13 cellular contexts compared by ENCODE assay signal in genomic region chr16:67407176-67407787, GRCh38. TPM values are rescaled to one million over a fixed set of nuclear protein-coding genes. Genes with fewer than 3 reads are reported as not detected.
DNase-seq lines count a peak whose midpoint lies in the region; ATAC-seq and TF ChIP-seq lines count a peak whose summit lies in the region.
"Had no signal": no experiment of that assay in that cellular context is flagged by ENCODE, and none has a peak within 500 bp of the region (broad histone marks: within the 10 kb centered on the region; RNA-seq: fewer than 3 reads in every experiment).

No MANE protein-coding gene starts in this region.

- H3K4ac ChIP-seq in mesendoderm (ENCODE audit: low read depth, low read length) = no peak overlapping the region

- H3K4me1 ChIP-seq in mesendoderm (ENCODE audit: control insufficient read depth, low read depth, low read length) = peaks cover 4% of the 10 kb centered on the region
- peaks cover 60% of the 10 kb centered on the region for H3K4me1 ChIP-seq in suprapubic skin

- no peak overlapping the region for H3K27ac Mint-ChIP-seq in activated CD4-positive, alpha-beta memory T cell treated with anti-CD3 and anti-CD28 coated beads for 36 hours
- H3K27ac Mint-ChIP-seq in activated naive CD4-positive, alpha-beta T cell treated with anti-CD3 and anti-CD28 coated beads, Interleukin-2, amount 50 U/mL, for 72 hours = no peak overlapping the region
- H3K27ac Mint-ChIP-seq: activated B cell treated with CpG ODN at 0.5 μM for 24 hours had no signal

- H3K4me1 Mint-ChIP-seq in activated CD4-positive, alpha-beta memory T cell treated with anti-CD3 and anti-CD28 coated beads for 36 hours (ENCODE audit: low read depth) = no peaks in the 10 kb centered on the region
- H3K4me1 Mint-ChIP-seq: activated B cell treated with CpG ODN at 0.5 μM for 24 hours had no signal

- CTCF ChIA-PET in RWPE1 (lab: Yijun Ruan, JAX) = interaction anchor here (1.3 to 2.3 kb wide), 2 partner anchors 9 to 21 kb away, joined by 4 to 5 read pairs; partner anchors contain the start of gene ZDHHC1
- CTCF ChIA-PET in activated CD4-positive, alpha-beta memory T cell treated with anti-CD3 and anti-CD28 coated beads for 36 hours (lab: Charles Lee) = interaction anchor here (1.3 kb wide), 1 partner anchor 21 kb away, joined by 4 read pairs; no protein-coding TSS in a partner anchor

- no peak overlapping the region for H3K4me2 ChIP-seq in mesendoderm (ENCODE audit: low read length)

- no peaks in the 10 kb centered on the region for H3K9me3 ChIP-seq in suprapubic skin

- no peaks in the 10 kb centered on the region for H3K79me1 ChIP-seq in mesendoderm (ENCODE audit: low read length)

- peak overlapping the region; percentile 71 for H3K56ac ChIP-seq in mesendoderm (ENCODE audit: low read length)

- H3K36me3 ChIP-seq in mesendoderm (ENCODE audit: control insufficient read depth, insufficient read depth, low read length) (no peaks in the 10 kb centered on the region), suprapubic skin (no peaks in the 10 kb centered on the region)

- POLR2A ChIA-PET in RWPE1 (lab: Yijun Ruan, JAX; ENCODE audit: low non-redundant PET) = no interaction called here
- POLR2A ChIA-PET in activated CD4-positive, alpha-beta memory T cell treated with anti-CD3 and anti-CD28 coated beads for 36 hours (lab: Charles Lee) = no interaction called here

- no peaks in the 10 kb centered on the region for H3K79me2 ChIP-seq in mesendoderm (ENCODE audit: control insufficient read depth, insufficient read depth, low read length)

- TF ChIP-seq POLR2A in suprapubic skin (IDR thresholded peaks at IDR 0.05) = no peak

- H4K5ac ChIP-seq in mesendoderm (ENCODE audit: low read length) = no peak overlapping the region

- DNase-seq in RWPE1 (ENCODE audit: low spot score) (no peak), dorsolateral prefrontal cortex (no peak), mesendoderm (no peak), suprapubic skin (ENCODE audit: low spot score in 2 of 2) (no peak), Ammon's horn (ENCODE audit: low spot score) (no peak)
- no peak for DNase-seq in activated CD4-positive, alpha-beta memory T cell treated with anti-CD3 and anti-CD28 coated beads for 36 hours
- no peak for DNase-seq in activated naive CD4-positive, alpha-beta T cell treated with anti-CD3 and anti-CD28 coated beads, Interleukin-2, amount 50 U/mL, for 72 hours (ENCODE audit: low spot score in 2 of 2)
- DNase-seq: activated B cell treated with CpG ODN at 0.5 μM for 24 hours; effector CD4-positive, alpha-beta T cell; midbrain; NCI-H187 treated with DMSO at 0.1 percent for 48 hours; NCI-H82 had no signal

- WGBS in mesendoderm (ENCODE audit: extremely low coverage, insufficient coverage, low lambda C conversion rate) = no CpG with 5 or more reads among the region's 7 CpGs
- 75% methylated on average over 6 of the region's 7 CpGs for WGBS in suprapubic skin

- H3K23ac ChIP-seq in mesendoderm (ENCODE audit: low read length) = no peak overlapping the region

- no peak overlapping the region for H2BK5ac ChIP-seq in mesendoderm (ENCODE audit: low read length)

- TF ChIP-seq CTCF in RWPE1 (conservative IDR thresholded peaks at IDR 0.05; ENCODE audit: low read depth) (no peak), dorsolateral prefrontal cortex (IDR thresholded peaks at IDR 0.05 in 54 of 56, conservative IDR thresholded peaks at IDR 0.05 in 2 of 56; ENCODE audit: low read depth in 1 of 56, partially characterized antibody in 56 of 56) (no peak), suprapubic skin (IDR thresholded peaks at IDR 0.05) (no peak)

- no peak overlapping the region for H3K18ac ChIP-seq in mesendoderm (ENCODE audit: low read length)

- H2BK120ac ChIP-seq in mesendoderm (ENCODE audit: low read depth, low read length) = no peak overlapping the region

- H3K4me3 Mint-ChIP-seq in activated CD4-positive, alpha-beta memory T cell treated with anti-CD3 and anti-CD28 coated beads for 36 hours = no peak overlapping the region
- H3K4me3 Mint-ChIP-seq: activated B cell treated with CpG ODN at 0.5 μM for 24 hours had no signal

- no peak overlapping the region for H3K9ac ChIP-seq in mesendoderm (ENCODE audit: low read length)

- no peaks in the 10 kb centered on the region for H3K9me3 Mint-ChIP-seq in activated CD4-positive, alpha-beta memory T cell treated with anti-CD3 and anti-CD28 coated beads for 36 hours
- no peaks in the 10 kb centered on the region for H3K9me3 Mint-ChIP-seq in activated naive CD4-positive, alpha-beta T cell treated with anti-CD3 and anti-CD28 coated beads, Interleukin-2, amount 50 U/mL, for 72 hours
- H3K9me3 Mint-ChIP-seq: activated B cell treated with CpG ODN at 0.5 μM for 24 hours had no signal

- H3K27me3 ChIP-seq in dorsolateral prefrontal cortex (no peaks in the 10 kb centered on the region), mesendoderm (ENCODE audit: insufficient read depth, low read length, poor library complexity) (no peaks in the 10 kb centered on the region), suprapubic skin (no peaks in the 10 kb centered on the region)

- ATAC-seq in activated naive CD4-positive, alpha-beta T cell treated with anti-CD3 and anti-CD28 coated beads, Interleukin-2, amount 50 U/mL, for 72 hours = no peak

- no peak overlapping the region for H2AK5ac ChIP-seq in mesendoderm (ENCODE audit: low read length)

- H3K27me3 Mint-ChIP-seq in activated CD4-positive, alpha-beta memory T cell treated with anti-CD3 and anti-CD28 coated beads for 36 hours = peaks cover 9% of the 10 kb centered on the region

- H3K27ac ChIP-seq in RWPE1 (peak overlapping the region; percentile 42), dorsolateral prefrontal cortex (peak overlapping the region in 31 of 59 donors; percentile 4 to 78 (median 44)), mesendoderm (ENCODE audit: low read depth, low read length) (no peak overlapping the region), suprapubic skin (peak overlapping the region; percentile 93)

- H2BK15ac ChIP-seq in mesendoderm (replicated peaks; ENCODE audit: low read depth) = no peak overlapping the region

- intact Hi-C loops in dorsolateral prefrontal cortex (cut with DNase I) = no loop called here
- intact Hi-C loops in activated CD4-positive, alpha-beta memory T cell treated with anti-CD3 and anti-CD28 coated beads for 36 hours (cut with micrococcal nuclease) = no loop called here

- H3K4me3 ChIP-seq in dorsolateral prefrontal cortex (no peak overlapping the region), mesendoderm (ENCODE audit: low read length) (no peak overlapping the region), suprapubic skin (no peak overlapping the region)

- no peaks in the 10 kb centered on the region for H3K36me3 Mint-ChIP-seq in activated CD4-positive, alpha-beta memory T cell treated with anti-CD3 and anti-CD28 coated beads for 36 hours
- H3K36me3 Mint-ChIP-seq in activated naive CD4-positive, alpha-beta T cell treated with anti-CD3 and anti-CD28 coated beads, Interleukin-2, amount 50 U/mL, for 72 hours = no peaks in the 10 kb centered on the region

- H4K8ac ChIP-seq in mesendoderm (ENCODE audit: low read depth, low read length) = no peak overlapping the region

- TF ChIP-seq EP300 in suprapubic skin (IDR thresholded peaks at IDR 0.05) = no peak

RNA-seq across cellular contexts. Expression of gene ZDHHC1, which starts 9.0 kb away (rescaled TPM):
- total RNA-seq in dorsolateral prefrontal cortex = 10 to 100 TPM in 81 of 120 experiments, 1 to 10 TPM in 39; 5.3 to 22.6 (median 11.7) TPM
- polyA plus RNA-seq in mesendoderm (2013, experiment 1 of 2) = 0.72 TPM
- 0.94 TPM for polyA plus RNA-seq in mesendoderm (2013, experiment 2 of 2)
- 10 to 100 TPM; 14.0 to 31.0 (median 23.8) TPM for total RNA-seq in suprapubic skin
- total RNA-seq in activated CD4-positive, alpha-beta memory T cell treated with anti-CD3 and anti-CD28 coated beads for 36 hours = under 1 TPM; 0.57 to 0.68 TPM
- total RNA-seq in activated naive CD4-positive, alpha-beta T cell treated with anti-CD3 and anti-CD28 coated beads, Interleukin-2, amount 50 U/mL, for 72 hours = 1 to 10 TPM in 1 of 2 donors, under 1 TPM in 1; 0.23 to 2.4 TPM

RNA-seq across cellular contexts. Expression of gene TPPP3, which starts 14.0 kb away (rescaled TPM):
- total RNA-seq in dorsolateral prefrontal cortex (100 to 1,000 TPM in 32 of 120 experiments, 10 to 100 TPM in 88; 25.3 to 256 (median 73.1) TPM), suprapubic skin (100 to 1,000 TPM in 3 of 4 donors, 10 to 100 TPM in 1; 47.6 to 182 (median 121) TPM)
- polyA plus RNA-seq in mesendoderm (2013, experiment 1 of 2) = not detected
- not detected for polyA plus RNA-seq in mesendoderm (2013, experiment 2 of 2)
- total RNA-seq in activated CD4-positive, alpha-beta memory T cell treated with anti-CD3 and anti-CD28 coated beads for 36 hours = not detected
- not detected for total RNA-seq in activated naive CD4-positive, alpha-beta T cell treated with anti-CD3 and anti-CD28 coated beads, Interleukin-2, amount 50 U/mL, for 72 hours
- total RNA-seq: activated B cell treated with CpG ODN at 0.5 μM for 24 hours had no signal

RNA-seq across cellular contexts. Expression of gene HSD11B2, which starts 23.6 kb away (rescaled TPM):
- total RNA-seq in dorsolateral prefrontal cortex = 10 to 100 TPM in 24 of 120 experiments, 1 to 10 TPM in 89, under 1 TPM in 7; 0.58 to 24.5 (median 6.2) TPM
- 12.9 TPM for polyA plus RNA-seq in mesendoderm (2013, experiment 1 of 2)
- polyA plus RNA-seq in mesendoderm (2013, experiment 2 of 2) = 13.3 TPM
- total RNA-seq in suprapubic skin = 100 to 1,000 TPM in 1 of 4 donors, 10 to 100 TPM in 3; 45.6 to 164 (median 69.1) TPM
- total RNA-seq in activated CD4-positive, alpha-beta memory T cell treated with anti-CD3 and anti-CD28 coated beads for 36 hours = 1 to 10 TPM in 1 of 2 experiments, under 1 TPM in 1; 0.71 to 1.3 TPM
- 1 to 10 TPM; 1.3 to 2.7 TPM for total RNA-seq in activated naive CD4-positive, alpha-beta T cell treated with anti-CD3 and anti-CD28 coated beads, Interleukin-2, amount 50 U/mL, for 72 hours
- total RNA-seq: temporal lobe had no signal

Comparison
In these comparisons a context has a peak if more than half of its experiments do, and no peak if none do; other contexts are left out.
1. RNA of gene TPPP3, which starts 14.0 kb away (total RNA-seq): 47.6 to 182 TPM in suprapubic skin and 25.3 to 256 TPM in dorsolateral prefrontal cortex; not detected in activated naive CD4-positive, alpha-beta T cell treated with anti-CD3 and anti-CD28 coated beads, Interleukin-2, amount 50 U/mL, for 72 hours and not detected in activated CD4-positive, alpha-beta memory T cell treated with anti-CD3 and anti-CD28 coated beads for 36 hours; every median in the first group is over 10 times any median in the second.